35 cellular contexts compared by ENCODE assay signal in the genomic region with DNA sequence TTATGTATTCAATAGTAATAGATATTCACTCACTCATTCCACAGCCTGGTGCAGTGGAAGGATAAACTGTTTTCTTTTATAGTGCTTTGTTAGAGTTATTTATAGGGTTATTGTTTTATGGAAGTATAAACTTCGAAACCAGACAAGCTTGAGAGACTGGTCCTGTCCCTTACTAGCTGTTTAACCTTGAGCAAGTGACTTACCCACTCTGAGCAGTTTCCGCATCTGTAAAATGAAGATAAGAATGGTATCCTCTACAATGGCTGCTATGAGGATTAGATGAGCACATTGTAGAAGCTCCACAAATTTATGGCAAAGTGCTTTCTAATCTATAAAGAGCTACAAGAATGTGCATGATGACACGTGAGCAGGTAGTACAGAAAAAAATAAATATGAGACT.
"Had no signal": no experiment of that assay in that cellular context is flagged by ENCODE, and none has a peak within 500 bp of the region (broad histone marks: within the 10 kb centered on the region; RNA-seq: fewer than 3 reads in every experiment).

No MANE protein-coding gene starts in this region.

- H3K9me3 ChIP-seq: esophagus squamous epithelium, gastroesophageal sphincter had no signal

- DNase-seq: activated B cell treated with CpG ODN at 0.5 μM for 24 hours; activated CD4-positive, alpha-beta memory T cell treated with anti-CD3 and anti-CD28 coated beads for 36 hours; activated CD4-positive, alpha-beta T cell treated with anti-CD3 and anti-CD28 coated beads for 36 hours; activated CD4-positive, alpha-beta T cell treated with anti-CD3 and anti-CD28 coated beads, Interleukin-2, amount 10 ng/mL, durations not matched to agents 24 days and 14 days; activated CD8-positive, alpha-beta memory T cell treated with anti-CD3 and anti-CD28 coated beads, Interleukin-2, amount 10 ng/mL, durations not matched to agents 7 days and 5 days; activated CD8-positive, alpha-beta memory T cell treated with anti-CD3 and anti-CD28 coated beads, Interleukin-2, amount 50 U/mL, for 4 hours; activated CD8-positive, alpha-beta T cell treated with anti-CD3 and anti-CD28 coated beads, Interleukin-2, amount 10 ng/mL, durations not matched to agents 7 days and 5 days; activated effector memory CD4-positive, alpha-beta T cell treated with anti-CD3 and anti-CD28 coated beads, Interleukin-2, amount 50 U/mL, for 16 hours; activated naive CD4-positive, alpha-beta T cell; activated naive CD4-positive, alpha-beta T cell treated with anti-CD3 and anti-CD28 coated beads, Interleukin-2, amount 10 ng/mL, durations not matched to agents 7 days and 5 days; activated naive CD8-positive, alpha-beta T cell treated with anti-CD3 and anti-CD28 coated beads, Interleukin-2, amount 10 ng/mL, durations not matched to agents 7 days and 5 days; activated T-cell treated with anti-CD3 and anti-CD28 coated beads, Interleukin-2, amount 50 U/mL, for 1 hour; activated T-cell treated with anti-CD3 and anti-CD28 coated beads, Interleukin-2, amount 50 U/mL, for 48 hours; anterior cingulate cortex; brain microvascular endothelial cell; dermis blood vessel endothelial cell; effector CD4-positive, alpha-beta T cell; effector memory CD8-positive, alpha-beta T cell; esophagus squamous epithelium; foreskin melanocyte; T-helper 1 cell; T-helper 17 cell; T1000; WERI-Rb-1 had no signal

- H3K27me3 Mint-ChIP-seq: activated B cell treated with CpG ODN at 0.5 μM for 24 hours; activated CD4-positive, alpha-beta memory T cell treated with anti-CD3 and anti-CD28 coated beads for 36 hours; activated CD4-positive, alpha-beta T cell treated with anti-CD3 and anti-CD28 coated beads for 36 hours; activated CD4-positive, alpha-beta T cell treated with anti-CD3 and anti-CD28 coated beads, Interleukin-2, amount 10 ng/mL, durations not matched to agents 24 days and 14 days; activated CD8-positive, alpha-beta memory T cell treated with anti-CD3 and anti-CD28 coated beads, Interleukin-2, amount 10 ng/mL, durations not matched to agents 7 days and 5 days; activated naive CD4-positive, alpha-beta T cell treated with anti-CD3 and anti-CD28 coated beads, Interleukin-2, amount 10 ng/mL, durations not matched to agents 7 days and 5 days; central memory CD8-positive, alpha-beta T cell; effector memory CD8-positive, alpha-beta T cell; T-helper 17 cell had no signal

- H3K27ac Mint-ChIP-seq: activated CD4-positive, alpha-beta memory T cell treated with anti-CD3 and anti-CD28 coated beads for 36 hours; activated CD4-positive, alpha-beta T cell treated with anti-CD3 and anti-CD28 coated beads for 36 hours; activated CD4-positive, alpha-beta T cell treated with anti-CD3 and anti-CD28 coated beads, Interleukin-2, amount 10 ng/mL, durations not matched to agents 24 days and 14 days; activated T-helper 1 cell treated with anti-CD3 and anti-CD28 coated beads, Interleukin-12 subunit alpha, Interleukin-12 subunit beta, Interleukin-2, Interleukin-4 antibody, amounts not matched to agents 30 ng/mL and 10 ng/mL and 1 ng/mL, durations not matched to agents 14 hours and 24 hours and 36 hours; activated T-helper 2 cell treated with anti-CD3 and anti-CD28 coated beads, Interferon-gamma antibody, Interleukin-2, Interleukin-4, amounts not matched to agents 10 μg/mL and 5 μg/mL and 100 μg/mL, durations not matched to agents 14 hours and 24 hours and 36 hours; T-helper 2 cell treated with Interferon-gamma antibody and Interleukin-4, amounts not matched to agents 5 μg/mL and 100 μg/mL, for 36 hours had no signal

- H3K4me3 Mint-ChIP-seq: activated B cell treated with CpG ODN at 0.5 μM for 24 hours; activated CD4-positive, alpha-beta memory T cell treated with anti-CD3 and anti-CD28 coated beads for 36 hours; activated CD4-positive, alpha-beta T cell treated with anti-CD3 and anti-CD28 coated beads for 36 hours; activated CD4-positive, alpha-beta T cell treated with anti-CD3 and anti-CD28 coated beads, Interleukin-2, amount 10 ng/mL, durations not matched to agents 24 days and 14 days; activated CD8-positive, alpha-beta memory T cell treated with anti-CD3 and anti-CD28 coated beads, Interleukin-2, amount 10 ng/mL, durations not matched to agents 7 days and 5 days; activated CD8-positive, alpha-beta T cell treated with anti-CD3 and anti-CD28 coated beads, Interleukin-2, amount 10 ng/mL, durations not matched to agents 7 days and 5 days; activated naive CD4-positive, alpha-beta T cell treated with anti-CD3 and anti-CD28 coated beads, Interleukin-2, amount 10 ng/mL, durations not matched to agents 7 days and 5 days; activated naive CD8-positive, alpha-beta T cell treated with anti-CD3 and anti-CD28 coated beads, Interleukin-2, amount 10 ng/mL, durations not matched to agents 7 days and 5 days; activated T-helper 1 cell treated with anti-CD3 and anti-CD28 coated beads, Interleukin-12 subunit alpha, Interleukin-12 subunit beta, Interleukin-2, Interleukin-4 antibody, amounts not matched to agents 30 ng/mL and 10 ng/mL and 1 ng/mL, durations not matched to agents 14 hours and 24 hours and 36 hours; central memory CD8-positive, alpha-beta T cell; effector memory CD8-positive, alpha-beta T cell; T-helper 2 cell treated with Interferon-gamma antibody and Interleukin-4, amounts not matched to agents 5 μg/mL and 100 μg/mL, for 36 hours had no signal

- H3K36me3 ChIP-seq: brain microvascular endothelial cell, esophagus squamous epithelium, gastroesophageal sphincter, WERI-Rb-1 had no signal

- H3K4me3 ChIP-seq: coronary artery, esophagus squamous epithelium, gastroesophageal sphincter had no signal

- H3K36me3 Mint-ChIP-seq: activated CD4-positive, alpha-beta memory T cell treated with anti-CD3 and anti-CD28 coated beads for 36 hours; activated naive CD4-positive, alpha-beta T cell treated with anti-CD3 and anti-CD28 coated beads, Interleukin-2, amount 10 ng/mL, durations not matched to agents 7 days and 5 days had no signal

- H3K4me1 ChIP-seq: gastroesophageal sphincter had no signal

- ATAC-seq: activated CD4-positive, alpha-beta T cell treated with anti-CD3 and anti-CD28 coated beads for 36 hours; activated CD4-positive, CD25-positive, alpha-beta regulatory T cell treated with anti-CD3 and anti-CD28 coated beads, Interleukin-2, amount 50 U/mL, for 24 hours; activated CD8-positive, alpha-beta memory T cell treated with anti-CD3 and anti-CD28 coated beads, Interleukin-2, amount 10 ng/mL, durations not matched to agents 7 days and 5 days; activated CD8-positive, alpha-beta T cell treated with anti-CD3 and anti-CD28 coated beads, Interleukin-2, amount 10 ng/mL, durations not matched to agents 7 days and 5 days; activated naive CD4-positive, alpha-beta T cell treated with anti-CD3 and anti-CD28 coated beads, Interleukin-2, amount 50 U/mL, for 72 hours; effector memory CD8-positive, alpha-beta T cell; gastroesophageal sphincter; T-helper 17 cell had no signal

- H3K9me3 Mint-ChIP-seq: activated B cell treated with CpG ODN at 0.5 μM for 24 hours; activated CD4-positive, alpha-beta memory T cell treated with anti-CD3 and anti-CD28 coated beads for 36 hours; activated CD4-positive, alpha-beta T cell treated with anti-CD3 and anti-CD28 coated beads, Interleukin-2, amount 10 ng/mL, durations not matched to agents 24 days and 14 days; activated naive CD4-positive, alpha-beta T cell treated with anti-CD3 and anti-CD28 coated beads, Interleukin-2, amount 10 ng/mL, durations not matched to agents 7 days and 5 days; activated naive CD8-positive, alpha-beta T cell treated with anti-CD3 and anti-CD28 coated beads, Interleukin-2, amount 10 ng/mL, durations not matched to agents 7 days and 5 days; central memory CD8-positive, alpha-beta T cell; effector memory CD8-positive, alpha-beta T cell had no signal

- FAIRE-seq: astrocyte, bronchial epithelial cell, endothelial cell of umbilical vein had no signal
